Comparison of ENCODE assay signal across 22 cellular contexts in the genomic region with DNA sequence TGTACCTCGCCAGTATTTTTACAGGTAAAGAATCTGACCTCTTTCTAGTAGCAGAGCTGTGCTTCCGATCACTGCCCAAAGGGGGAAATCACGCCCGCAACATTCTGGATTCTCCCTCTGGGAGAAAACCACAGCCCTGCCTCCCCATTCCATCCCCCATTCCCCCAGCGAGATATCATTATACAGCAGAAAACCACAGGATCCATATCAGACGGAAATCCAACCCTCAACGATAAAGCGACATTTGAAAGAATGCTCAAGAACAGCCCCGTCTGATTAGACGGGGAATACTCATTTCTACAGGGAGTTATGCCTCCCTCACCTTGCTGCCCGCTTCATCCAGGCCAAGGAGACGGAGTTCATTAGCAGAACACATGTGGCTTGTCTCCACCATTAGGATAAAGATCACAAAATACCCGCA.
A peak's percentile ranks its signal among the peaks of the same experiment; 100 is the strongest.
DNase-seq lines count a peak whose midpoint lies in the region; ATAC-seq, FAIRE-seq and TF ChIP-seq lines count a peak whose summit lies in the region.
"Had no signal": no experiment of that assay in that cellular context is flagged by ENCODE, and none has a peak within 500 bp of the region (broad histone marks: within the 10 kb centered on the region; RNA-seq: fewer than 3 reads in every experiment).

No MANE protein-coding gene starts in this region.

- peaks cover 13% of the 10 kb centered on the region for H3K4me1 Mint-ChIP-seq in astrocyte (ENCODE audit: low read depth, unreplicated experiment)
- peaks cover 39% of the 10 kb centered on the region for H3K4me1 Mint-ChIP-seq in nephron
- H3K4me1 Mint-ChIP-seq: activated B cell treated with CpG ODN at 0.5 μM for 24 hours had no signal

- H3K9me3 ChIP-seq in BLaER1 (no peaks in the 10 kb centered on the region), astrocyte (ENCODE audit: insufficient read depth, low read depth, low read length) (no peaks in the 10 kb centered on the region)

- H3K9ac ChIP-seq in BLaER1 = no peak overlapping the region
- no peak overlapping the region for H3K9ac ChIP-seq in astrocyte (ENCODE audit: low read length)

- no peaks in the 10 kb centered on the region for H3K9me3 Mint-ChIP-seq in astrocyte (ENCODE audit: unreplicated experiment)
- no peaks in the 10 kb centered on the region for H3K9me3 Mint-ChIP-seq in nephron
- H3K9me3 Mint-ChIP-seq: activated B cell treated with CpG ODN at 0.5 μM for 24 hours; natural killer cell treated with Interleukin-12 subunit alpha and Interleukin-12 subunit beta and Interleukin-15 and Interleukin-18, amount 100 ng/mL, for 72 hours; stimulated activated effector memory CD8-positive, alpha-beta T cell treated with anti-CD3 and anti-CD28 coated beads, Interleukin-12 subunit alpha, Interleukin-12 subunit beta, amount 100 ng/mL, for 72 hours had no signal

- H3K36me3 ChIP-seq in BLaER1 (no peaks in the 10 kb centered on the region), astrocyte (ENCODE audit: insufficient read depth, low read length) (no peaks in the 10 kb centered on the region)
- H3K36me3 ChIP-seq: brain microvascular endothelial cell had no signal

- no peak overlapping the region for H3K4me3 ChIP-seq in BLaER1
- no peak overlapping the region for H3K4me3 ChIP-seq in astrocyte (ENCODE audit: insufficient read depth, low read depth, low read length)
- H3K4me3 ChIP-seq: skin epidermis had no signal

- ATAC-seq in HG02973 (IDR thresholded peaks at IDR 0.05; ENCODE audit: unreplicated experiment) = no peak
- ATAC-seq: left lobe of liver; natural killer cell treated with Interleukin-12 subunit alpha and Interleukin-12 subunit beta and Interleukin-15 and Interleukin-18, amount 100 ng/mL, for 72 hours; stimulated activated effector memory CD8-positive, alpha-beta T cell treated with anti-CD3 and anti-CD28 coated beads, Interleukin-12 subunit alpha, Interleukin-12 subunit beta, amount 100 ng/mL, for 72 hours; T-helper 17 cell had no signal

- H2AFZ ChIP-seq in astrocyte (ENCODE audit: low read depth, low read length) = no peak overlapping the region

- peak; percentile 23 for FAIRE-seq in HTR-8/SVneo (lab: Jason Lieb, UNC)
- FAIRE-seq in astrocyte (lab: Jason Lieb, UNC) = no peak

- H3K27me3 Mint-ChIP-seq in astrocyte (ENCODE audit: low read depth, unreplicated experiment) (peaks cover 38% of the 10 kb centered on the region), nephron (ENCODE audit: low read depth) (peaks cover 10% of the 10 kb centered on the region)

- H3K27me3 ChIP-seq in BLaER1 (0 out of 2 replicates have a peak, but pooled peaks cover 3% of the 10 kb centered on the region), astrocyte (ENCODE audit: insufficient read depth, low read length) (no peaks in the 10 kb centered on the region)
- H3K27me3 ChIP-seq: brain microvascular endothelial cell had no signal

- H3K27ac Mint-ChIP-seq in astrocyte (ENCODE audit: unreplicated experiment) = peak overlapping the region; percentile 77
- H3K27ac Mint-ChIP-seq in nephron = peak overlapping the region; percentile 5 to 46 (median 12)
- H3K27ac Mint-ChIP-seq: activated B cell treated with CpG ODN at 0.5 μM for 24 hours; natural killer cell treated with Interleukin-12 subunit alpha and Interleukin-12 subunit beta and Interleukin-15 and Interleukin-18, amount 100 ng/mL, for 72 hours; stimulated activated effector memory CD8-positive, alpha-beta T cell treated with anti-CD3 and anti-CD28 coated beads, Interleukin-12 subunit alpha, Interleukin-12 subunit beta, amount 100 ng/mL, for 72 hours; T-helper 17 cell had no signal

- DNase-seq in HTR-8/SVneo (ENCODE audit: insufficient read length, low spot score) (no peak), astrocyte (ENCODE audit: low read depth) (no peak), cerebellar cortex (ENCODE audit: low spot score) (no peak), NK-92 (lab: John Stamatoyannopoulos, UW; ENCODE audit: unreplicated experiment) (no peak)
- DNase-seq in activated CD8-positive, alpha-beta memory T cell treated with anti-CD3 and anti-CD28 coated beads, Interleukin-2, amount 50 U/mL, for 4 hours = no peak
- DNase-seq: activated B cell treated with CpG ODN at 0.5 μM for 24 hours; activated CD4-positive, alpha-beta T cell treated with anti-CD3 and anti-CD28 coated beads, Interleukin-2, amount 50 U/mL, for 48 hours; activated effector memory CD4-positive, alpha-beta T cell treated with Interleukin-2 at 50 U/mL for 16 hours; C1 segment of cervical spinal cord; NCI-H1930; NCI-H748 treated with DMSO at 0.1 percent for 48 hours; SIG-M5; stimulated activated CD4-positive, alpha-beta T cell treated with anti-CD3 and anti-CD28 coated beads, Interleukin-2, amount 100 ng/mL, for 24 hours; T-helper 17 cell had no signal

- H4K20me1 ChIP-seq in BLaER1 (peaks cover 6% of the 10 kb centered on the region; the same call in 1 of the 2 replicates), astrocyte (ENCODE audit: insufficient read depth, low read length) (no peaks in the 10 kb centered on the region)

- H3K4me1 ChIP-seq in BLaER1 = peaks cover 45% of the 10 kb centered on the region
- H3K4me1 ChIP-seq in astrocyte (ENCODE audit: insufficient read depth, low read length) = peaks cover 3% of the 10 kb centered on the region

- H3K79me2 ChIP-seq in astrocyte (ENCODE audit: insufficient read depth, low read length) = no peaks in the 10 kb centered on the region

- peak overlapping the region; percentile 68 for H3K4me2 ChIP-seq in BLaER1
- H3K4me2 ChIP-seq in astrocyte (ENCODE audit: low read length) = peak overlapping the region; percentile 57

- H3K27ac ChIP-seq in BLaER1 = no peak overlapping the region
- H3K27ac ChIP-seq in astrocyte (ENCODE audit: low read depth, low read length) = no peak overlapping the region
- H3K27ac ChIP-seq: brain microvascular endothelial cell, skin epidermis had no signal

- peak overlapping the region; percentile 51 for H3K4me3 Mint-ChIP-seq in astrocyte (ENCODE audit: unreplicated experiment)
- H3K4me3 Mint-ChIP-seq in nephron = no peak overlapping the region
- H3K4me3 Mint-ChIP-seq: activated B cell treated with CpG ODN at 0.5 μM for 24 hours; natural killer cell treated with Interleukin-12 subunit alpha and Interleukin-12 subunit beta and Interleukin-15 and Interleukin-18, amount 100 ng/mL, for 72 hours; stimulated activated effector memory CD8-positive, alpha-beta T cell treated with anti-CD3 and anti-CD28 coated beads, Interleukin-12 subunit alpha, Interleukin-12 subunit beta, amount 100 ng/mL, for 72 hours; T-helper 17 cell had no signal

- no peak for TF ChIP-seq CTCF in astrocyte (IDR thresholded peaks at IDR 0.05; ENCODE audit: insufficient read depth, low read depth, low read length)
- TF ChIP-seq CTCF in nephron (IDR thresholded peaks at IDR 0.05; ENCODE audit: unreplicated experiment in 3 of 3) = peak; percentile 12 to 20 (median 18)

- H3K36me3 Mint-ChIP-seq in astrocyte (ENCODE audit: low read depth, unreplicated experiment) (no peaks in the 10 kb centered on the region), nephron (ENCODE audit: low read depth) (no peaks in the 10 kb centered on the region)
- H3K36me3 Mint-ChIP-seq: natural killer cell treated with Interleukin-12 subunit alpha and Interleukin-12 subunit beta and Interleukin-15 and Interleukin-18, amount 100 ng/mL, for 72 hours; stimulated activated effector memory CD8-positive, alpha-beta T cell treated with anti-CD3 and anti-CD28 coated beads, Interleukin-12 subunit alpha, Interleukin-12 subunit beta, amount 100 ng/mL, for 72 hours had no signal
